10 cellular contexts compared by ENCODE assay signal in genomic region chr20:946826-947225, GRCh38. TPM values are rescaled to one million over a fixed set of nuclear protein-coding genes. Genes with fewer than 3 reads are reported as not detected.
"Had no signal": no experiment of that assay in that cellular context is flagged by ENCODE, and none has a peak within 500 bp of the region (broad histone marks: within the 10 kb centered on the region; RNA-seq: fewer than 3 reads in every experiment).

No MANE protein-coding gene starts in this region.

- H3K4me3 Mint-ChIP-seq: HFFc6, IgD-negative memory B cell had no signal

- DNase-seq: GM23248, GOT3, H7, HFFc6 had no signal

- H3K27ac ChIP-seq: GM23248, HL-60 had no signal

- H3K4me3 ChIP-seq: GM23248, HAP-1 had no signal

- H3K36me3 ChIP-seq: HAP-1 had no signal

- H3K9me3 Mint-ChIP-seq: HFFc6 had no signal

- H3K4me1 ChIP-seq: HAP-1 had no signal

- ATAC-seq: HCT116, HepG2 had no signal

- H3K9me3 ChIP-seq: HAP-1 had no signal

- H3K27ac Mint-ChIP-seq: HFFc6, IgD-negative memory B cell had no signal

- H3K4me1 Mint-ChIP-seq: IgD-negative memory B cell had no signal

- H2AFZ ChIP-seq: GM23248 had no signal

- H3K9ac ChIP-seq: GM23248 had no signal

RNA-seq across cellular contexts. Expression of gene ANGPT4, which starts 30.7 kb away (rescaled TPM):
- total RNA-seq: GM23248, HepG2, HFFc6 had no signal
- polyA plus RNA-seq: GM23248, HepG2, IgD-negative memory B cell had no signal

RNA-seq across cellular contexts. Expression of gene RSPO4, which starts 55.3 kb away (rescaled TPM):
- total RNA-seq: GM23248, H4, HepG2, HFFc6 had no signal
- polyA plus RNA-seq: HepG2, IgD-negative memory B cell had no signal
